In genomic region chr1:154611150-154611865, GRCh38 we compare ENCODE assay signal across 12 cellular contexts. TPM values are rescaled to one million over a fixed set of nuclear protein-coding genes. Genes with fewer than 3 reads are reported as not detected.
A peak's percentile ranks its signal among the peaks of the same experiment; 100 is the strongest.
DNase-seq lines count a peak whose midpoint lies in the region; ATAC-seq and TF ChIP-seq lines count a peak whose summit lies in the region.
"Had no signal": no experiment of that assay in that cellular context is flagged by ENCODE, and none has a peak within 500 bp of the region (broad histone marks: within the 10 kb centered on the region; RNA-seq: fewer than 3 reads in every experiment).

No MANE protein-coding gene starts in this region.

- H3K36me3 ChIP-seq in SJSA1 (peaks cover 7% of the 10 kb centered on the region), sigmoid colon (no peaks in the 10 kb centered on the region)
- H3K36me3 ChIP-seq: prostate gland had no signal

- H3K27ac Mint-ChIP-seq in activated CD4-positive, alpha-beta T cell treated with anti-CD3 and anti-CD28 coated beads, Interleukin-2, amount 10 ng/mL, durations not matched to agents 24 days and 14 days = peak overlapping the region; percentile 75
- H3K27ac Mint-ChIP-seq in endothelial cell (ENCODE audit: unreplicated experiment) = peak overlapping the region; percentile 1

- in situ Hi-C loops in ACHN (cut with HindIII; ENCODE audit: low pct_ligation_motif_present, low pct_unique_long_range_greater_than_20kb, low sequenced_read_pairs) = no loop called here

- H3K4me3 Mint-ChIP-seq in activated CD4-positive, alpha-beta T cell treated with anti-CD3 and anti-CD28 coated beads, Interleukin-2, amount 10 ng/mL, durations not matched to agents 24 days and 14 days = peak overlapping the region; percentile 34
- H3K4me3 Mint-ChIP-seq in endothelial cell (ENCODE audit: unreplicated experiment) = no peak overlapping the region

- H3K9me3 Mint-ChIP-seq in activated CD4-positive, alpha-beta T cell treated with anti-CD3 and anti-CD28 coated beads, Interleukin-2, amount 10 ng/mL, durations not matched to agents 24 days and 14 days = no peaks in the 10 kb centered on the region
- no peaks in the 10 kb centered on the region for H3K9me3 Mint-ChIP-seq in endothelial cell (ENCODE audit: unreplicated experiment)

- no peaks in the 10 kb centered on the region for H3K27me3 Mint-ChIP-seq in activated CD4-positive, alpha-beta T cell treated with anti-CD3 and anti-CD28 coated beads, Interleukin-2, amount 10 ng/mL, durations not matched to agents 24 days and 14 days
- H3K27me3 Mint-ChIP-seq in endothelial cell (ENCODE audit: unreplicated experiment) = peaks cover 5% of the 10 kb centered on the region

- H3K4me1 ChIP-seq in SJSA1 (replicated peaks) (peaks cover 24% of the 10 kb centered on the region), sigmoid colon (peaks cover 0 to 27% (median 19%) of the 10 kb centered on the region in 4 donors)

- H3K9me3 ChIP-seq in SJSA1 (replicated peaks) (no peaks in the 10 kb centered on the region), sigmoid colon (no peaks in the 10 kb centered on the region)
- H3K9me3 ChIP-seq: prostate gland had no signal

- peaks cover 21% of the 10 kb centered on the region for H3K36me3 Mint-ChIP-seq in activated CD4-positive, alpha-beta T cell treated with anti-CD3 and anti-CD28 coated beads, Interleukin-2, amount 10 ng/mL, durations not matched to agents 24 days and 14 days (ENCODE audit: low read depth)
- H3K36me3 Mint-ChIP-seq in endothelial cell (ENCODE audit: low read depth, unreplicated experiment) = no peaks in the 10 kb centered on the region

- DNase-seq in activated CD4-positive, alpha-beta T cell treated with anti-CD3 and anti-CD28 coated beads, Interleukin-2, amount 10 ng/mL, durations not matched to agents 24 days and 14 days = no peak
- no peak for DNase-seq in activated CD4-positive, alpha-beta T cell treated with anti-CD3 and anti-CD28 coated beads, Interleukin-2, amount 50 U/mL, for 4 hours
- DNase-seq in SJSA1 (ENCODE audit: low read depth in 1 of 2, low spot score in 2 of 2) = peak; percentile 45 to 61
- no peak for DNase-seq in endothelial cell (ENCODE audit: low spot score)
- DNase-seq in retina = peak; percentile 36
- no peak for DNase-seq in sigmoid colon
- DNase-seq in ACHN = no peak
- DNase-seq: NCI-H2107 had no signal

- no peak for TF ChIP-seq POLR2A in sigmoid colon (IDR thresholded peaks at IDR 0.05)

- H3K4me3 ChIP-seq in SJSA1 (no peak overlapping the region; the same call in 1 of the 2 replicates), sigmoid colon (no peak overlapping the region)
- H3K4me3 ChIP-seq: prostate gland had no signal

- peaks cover 57% of the 10 kb centered on the region for H3K4me1 Mint-ChIP-seq in activated CD4-positive, alpha-beta T cell treated with anti-CD3 and anti-CD28 coated beads, Interleukin-2, amount 10 ng/mL, durations not matched to agents 24 days and 14 days
- H3K4me1 Mint-ChIP-seq in endothelial cell (ENCODE audit: unreplicated experiment) = peaks cover 23% of the 10 kb centered on the region

- H3K27ac ChIP-seq in SJSA1 (no peak overlapping the region), sigmoid colon (no peak overlapping the region)
- H3K27ac ChIP-seq: prostate gland, RWPE1 had no signal

- no peak for TF ChIP-seq CTCF in endothelial cell (IDR thresholded peaks at IDR 0.05; ENCODE audit: unreplicated experiment)
- no peak for TF ChIP-seq CTCF in sigmoid colon (IDR thresholded peaks at IDR 0.05)

- ATAC-seq in HG03135 (IDR thresholded peaks at IDR 0.05; ENCODE audit: unreplicated experiment) = no peak

- intact Hi-C loops in activated CD4-positive, alpha-beta T cell treated with anti-CD3 and anti-CD28 coated beads, Interleukin-2, amount 10 ng/mL, durations not matched to agents 24 days and 14 days (cut with micrococcal nuclease) = no loop called here
- intact Hi-C loops in sigmoid colon (cut with DNase I) = no loop called here

- no peaks in the 10 kb centered on the region for H3K27me3 ChIP-seq in SJSA1 (replicated peaks)
- no peaks in the 10 kb centered on the region for H3K27me3 ChIP-seq in sigmoid colon

- 73 to 76% methylated on average over 10 of the region's 10 CpGs for WGBS in sigmoid colon, 2 donors

- TF ChIP-seq EP300 in sigmoid colon (IDR thresholded peaks at IDR 0.05) = no peak

RNA-seq across cellular contexts. Expression of gene ADAR, which starts 3.3 kb away (rescaled TPM):
- total RNA-seq in activated CD4-positive, alpha-beta T cell treated with anti-CD3 and anti-CD28 coated beads, Interleukin-2, amount 10 ng/mL, durations not matched to agents 24 days and 14 days = 293 and 306 TPM in 2 replicates
- total RNA-seq in SJSA1 (2014; rRNA removed; shearing (Covaris generic)) = 54.4 and 82.6 TPM in 2 replicates
- total RNA-seq in endothelial cell (ENCODE audit: unreplicated experiment) (156 TPM), sigmoid colon (100 to 1,000 TPM in 1 of 4 donors, 10 to 100 TPM in 3; 59.4 to 103 (median 69.7) TPM)
- 10 to 100 TPM; 21.0 to 80.7 (median 38.6) TPM for polyA plus RNA-seq in sigmoid colon

RNA-seq across cellular contexts. Expression of gene CHRNB2, which starts 43.7 kb away (rescaled TPM):
- 0.14 TPM in 1 of 2 replicates, not detected in the other for total RNA-seq in activated CD4-positive, alpha-beta T cell treated with anti-CD3 and anti-CD28 coated beads, Interleukin-2, amount 10 ng/mL, durations not matched to agents 24 days and 14 days
- not detected in 2 replicates for total RNA-seq in SJSA1 (2014; rRNA removed; shearing (Covaris generic))
- total RNA-seq in endothelial cell (ENCODE audit: unreplicated experiment) (0.44 TPM), sigmoid colon (1 to 10 TPM in 2 of 4 donors, under 1 TPM in 2; under 0.01 to 1.7 (median 1.0) TPM)
- polyA plus RNA-seq in sigmoid colon = under 1 TPM in 1 of 3 donors, not detected in 2; 0.31 TPM
- total RNA-seq: bronchial epithelial cell had no signal

RNA-seq across cellular contexts. Expression of gene UBE2Q1, which starts 52.8 kb away (rescaled TPM):
- total RNA-seq in activated CD4-positive, alpha-beta T cell treated with anti-CD3 and anti-CD28 coated beads, Interleukin-2, amount 10 ng/mL, durations not matched to agents 24 days and 14 days = 86.6 and 104 TPM in 2 replicates
- 37.9 and 55.8 TPM in 2 replicates for total RNA-seq in SJSA1 (2014; rRNA removed; shearing (Covaris generic))
- total RNA-seq in endothelial cell (ENCODE audit: unreplicated experiment) (73.9 TPM), sigmoid colon (10 to 100 TPM; 15.1 to 18.9 (median 16.3) TPM)
- polyA plus RNA-seq in sigmoid colon = 10 to 100 TPM; 36.6 to 40.7 (median 37.7) TPM

Comparison
In these comparisons a context has a peak if more than half of its experiments do, and no peak if none do; other contexts are left out.
1. DNase-seq: peak in SJSA1 (2 of 2) and retina (single experiment); none in activated CD4-positive, alpha-beta T cell treated with anti-CD3 and anti-CD28 coated beads, Interleukin-2, amount 10 ng/mL, durations not matched to agents 24 days and 14 days (single experiment), activated CD4-positive, alpha-beta T cell treated with anti-CD3 and anti-CD28 coated beads, Interleukin-2, amount 50 U/mL, for 4 hours (0 of 2), endothelial cell (single experiment), sigmoid colon (single experiment) and ACHN (single experiment).